ENCODE assay signal across 8 cellular contexts in genomic region chr11:43360361-43361032, GRCh38. TPM values are rescaled to one million over a fixed set of nuclear protein-coding genes. Genes with fewer than 3 reads are reported as not detected.
DNase-seq lines count a peak whose midpoint lies in the region; ATAC-seq and TF ChIP-seq lines count a peak whose summit lies in the region.

No MANE protein-coding gene starts in this region.

- no peak for TF ChIP-seq CTCF in suprapubic skin (IDR thresholded peaks at IDR 0.05)

- peak overlapping the region; percentile 95 for H3K4me3 ChIP-seq in SJCRH30
- H3K4me3 ChIP-seq in suprapubic skin = peak overlapping the region; percentile 99

- H3K36me3 Mint-ChIP-seq in activated naive CD4-positive, alpha-beta T cell treated with anti-CD3 and anti-CD28 coated beads, Interleukin-2, amount 10 ng/mL, durations not matched to agents 7 days and 5 days = peaks cover 16% of the 10 kb centered on the region

- peak overlapping the region; percentile 97 for H3K27ac Mint-ChIP-seq in activated naive CD4-positive, alpha-beta T cell treated with anti-CD3 and anti-CD28 coated beads, Interleukin-2, amount 10 ng/mL, durations not matched to agents 7 days and 5 days

- ATAC-seq in HG03520 (IDR thresholded peaks at IDR 0.05; ENCODE audit: unreplicated experiment) = no peak

- no peak for TF ChIP-seq EP300 in suprapubic skin (IDR thresholded peaks at IDR 0.05)

- H3K27me3 Mint-ChIP-seq in activated naive CD4-positive, alpha-beta T cell treated with anti-CD3 and anti-CD28 coated beads, Interleukin-2, amount 10 ng/mL, durations not matched to agents 7 days and 5 days = peaks cover 4% of the 10 kb centered on the region

- H3K4me1 Mint-ChIP-seq in activated naive CD4-positive, alpha-beta T cell treated with anti-CD3 and anti-CD28 coated beads, Interleukin-2, amount 10 ng/mL, durations not matched to agents 7 days and 5 days = peaks cover 39% of the 10 kb centered on the region

- H3K4me3 Mint-ChIP-seq in activated naive CD4-positive, alpha-beta T cell treated with anti-CD3 and anti-CD28 coated beads, Interleukin-2, amount 10 ng/mL, durations not matched to agents 7 days and 5 days = peak overlapping the region; percentile 94

- H3K27me3 ChIP-seq in SJCRH30 (no peaks in the 10 kb centered on the region), suprapubic skin (no peaks in the 10 kb centered on the region)

- 31% methylated on average over 1 of the region's 1 CpG for WGBS in suprapubic skin

- CTCF ChIA-PET in activated naive CD4-positive, alpha-beta T cell treated with anti-CD3 and anti-CD28 coated beads, Interleukin-2, amount 10 ng/mL, durations not matched to agents 7 days and 5 days (lab: Charles Lee) = interaction anchor here (1.0 kb wide), 2 partner anchors 36 to 59 kb away, joined by 3 to 4 read pairs; no protein-coding TSS in a partner anchor

- H3K9me3 ChIP-seq in SJCRH30 (replicated peaks) = no peaks in the 10 kb centered on the region
- H3K9me3 ChIP-seq in suprapubic skin = no peaks in the 10 kb centered on the region

- H3K4me1 ChIP-seq in SJCRH30 (peaks cover 10% of the 10 kb centered on the region), suprapubic skin (peaks cover 23% of the 10 kb centered on the region)

- no peaks in the 10 kb centered on the region for H3K9me3 Mint-ChIP-seq in activated naive CD4-positive, alpha-beta T cell treated with anti-CD3 and anti-CD28 coated beads, Interleukin-2, amount 10 ng/mL, durations not matched to agents 7 days and 5 days

- DNase-seq in activated naive CD4-positive, alpha-beta T cell treated with anti-CD3 and anti-CD28 coated beads, Interleukin-2, amount 10 ng/mL, durations not matched to agents 7 days and 5 days = no peak
- DNase-seq in activated naive CD4-positive, alpha-beta T cell (lab: John Stamatoyannopoulos, UW) = no peak
- peak in 1 of 2 experiments; percentile 46 for DNase-seq in SJCRH30
- peak; percentile 55 for DNase-seq in fibroblast of peridontal ligament (ENCODE audit: extremely low read depth)
- no peak for DNase-seq in suprapubic skin (ENCODE audit: low spot score in 2 of 2)
- DNase-seq in stimulated activated CD4-positive, alpha-beta T cell treated with anti-CD3 and anti-CD28 coated beads, Interleukin-2, amount 100 ng/mL, for 24 hours = no peak
- DNase-seq in activated effector memory CD4-positive, alpha-beta T cell treated with Interleukin-2 at 50 U/mL for 16 hours = no peak

- TF ChIP-seq POLR2A in suprapubic skin (IDR thresholded peaks at IDR 0.05) = no peak

- H3K27ac ChIP-seq in SJCRH30 = peak overlapping the region; percentile 94; the same call in 1 of the 2 replicates
- no peak overlapping the region for H3K27ac ChIP-seq in suprapubic skin

- H3K36me3 ChIP-seq in SJCRH30 = peaks cover 7% of the 10 kb centered on the region
- H3K36me3 ChIP-seq in suprapubic skin = peaks cover 3% of the 10 kb centered on the region

RNA-seq across cellular contexts. Expression of gene TTC17, which starts 1.8 kb away (rescaled TPM):
- 55.3 and 68.8 TPM in 2 replicates for total RNA-seq in SJCRH30 (2014; rRNA removed; shearing (Covaris generic))
- total RNA-seq in suprapubic skin = 100 to 1,000 TPM in 2 of 4 donors, 10 to 100 TPM in 2; 65.8 to 280 (median 106) TPM

RNA-seq across cellular contexts. Expression of gene API5, which starts 48.7 kb away (rescaled TPM):
- 104 and 118 TPM in 2 replicates for total RNA-seq in SJCRH30 (2014; rRNA removed; shearing (Covaris generic))
- total RNA-seq in suprapubic skin = 10 to 100 TPM; 50.1 to 69.7 (median 61.9) TPM
